2 cellular contexts compared by ENCODE assay signal in the genomic region with DNA sequence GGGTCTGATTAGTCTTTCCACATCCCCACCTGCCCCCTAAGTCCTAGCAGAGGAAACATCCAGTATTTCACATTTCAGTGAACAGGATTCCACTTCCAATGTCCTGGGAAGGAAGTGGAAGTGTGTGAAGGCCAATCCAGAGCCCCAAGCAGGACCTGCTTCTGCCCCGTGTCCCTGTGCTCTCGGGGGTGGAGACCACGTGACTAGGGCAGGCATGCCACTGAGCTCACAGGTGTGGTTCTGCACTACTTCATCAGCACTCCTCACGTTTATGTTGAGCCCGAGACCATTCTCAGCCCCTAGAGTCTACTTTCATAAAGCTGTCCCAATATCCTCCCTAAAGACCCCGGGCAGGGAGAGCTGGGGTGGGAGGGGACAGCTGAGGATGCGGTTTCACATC.
TF ChIP-seq lines count a peak whose summit lies in the region.

No MANE protein-coding gene starts in this region.

TF ChIP-seq in IMR-90, 13 proteins besides CTCF, POLR2A, EP300 and RAD21:
- TF ChIP-seq, protein P1, sequence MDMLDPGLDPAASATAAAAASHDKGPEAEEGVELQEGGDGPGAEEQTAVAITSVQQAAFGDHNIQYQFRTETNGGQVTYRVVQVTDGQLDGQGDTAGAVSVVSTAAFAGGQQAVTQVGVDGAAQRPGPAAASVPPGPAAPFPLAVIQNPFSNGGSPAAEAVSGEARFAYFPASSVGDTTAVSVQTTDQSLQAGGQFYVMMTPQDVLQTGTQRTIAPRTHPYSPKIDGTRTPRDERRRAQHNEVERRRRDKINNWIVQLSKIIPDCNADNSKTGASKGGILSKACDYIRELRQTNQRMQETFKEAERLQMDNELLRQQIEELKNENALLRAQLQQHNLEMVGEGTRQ (IDR thresholded peaks at IDR 0.05; ENCODE audit: low read depth, low read length) = no peak
- no peak for TF ChIP-seq BHLHE40 (IDR thresholded peaks at IDR 0.05; ENCODE audit: low read depth, low read length)
- no peak for TF ChIP-seq CHD1 (IDR thresholded peaks at IDR 0.05; ENCODE audit: low read depth, low read length)
- no peak for TF ChIP-seq RCOR1 (IDR thresholded peaks at IDR 0.05; ENCODE audit: insufficient replicate concordance, low read length)
- TF ChIP-seq, protein P2, sequence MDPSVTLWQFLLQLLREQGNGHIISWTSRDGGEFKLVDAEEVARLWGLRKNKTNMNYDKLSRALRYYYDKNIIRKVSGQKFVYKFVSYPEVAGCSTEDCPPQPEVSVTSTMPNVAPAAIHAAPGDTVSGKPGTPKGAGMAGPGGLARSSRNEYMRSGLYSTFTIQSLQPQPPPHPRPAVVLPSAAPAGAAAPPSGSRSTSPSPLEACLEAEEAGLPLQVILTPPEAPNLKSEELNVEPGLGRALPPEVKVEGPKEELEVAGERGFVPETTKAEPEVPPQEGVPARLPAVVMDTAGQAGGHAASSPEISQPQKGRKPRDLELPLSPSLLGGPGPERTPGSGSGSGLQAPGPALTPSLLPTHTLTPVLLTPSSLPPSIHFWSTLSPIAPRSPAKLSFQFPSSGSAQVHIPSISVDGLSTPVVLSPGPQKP (IDR thresholded peaks at IDR 0.05; ENCODE audit: borderline replicate concordance, low read depth, low read length) = no peak
- no peak for TF ChIP-seq MXI1 (IDR thresholded peaks at IDR 0.05; ENCODE audit: borderline replicate concordance, low read depth, low read length)
- TF ChIP-seq MAZ (IDR thresholded peaks at IDR 0.05; ENCODE audit: borderline replicate concordance, low read depth, low read length) = no peak
- TF ChIP-seq MAFK (IDR thresholded peaks at IDR 0.05; ENCODE audit: low read depth, low read length) = no peak
- no peak for TF ChIP-seq FOS (IDR thresholded peaks at IDR 0.05; ENCODE audit: low read depth, low read length)
- TF ChIP-seq RFX5 (IDR thresholded peaks at IDR 0.05; ENCODE audit: low read depth, low read length) = no peak
- no peak for TF ChIP-seq SMC3 (IDR thresholded peaks at IDR 0.05; ENCODE audit: low read depth, low read length)
- TF ChIP-seq NFE2L2 (IDR thresholded peaks at IDR 0.05; ENCODE audit: low read depth, low read length) = no peak
- no peak for TF ChIP-seq CEBPB (IDR thresholded peaks at IDR 0.05; ENCODE audit: low read depth, low read length)
TF ChIP-seq in IMR-90: peak in this region for 0.

TF ChIP-seq in GM12878, 131 proteins besides CTCF, POLR2A, EP300 and RAD21:
- TF ChIP-seq RFX5 (IDR thresholded peaks at IDR 0.05; ENCODE audit: low read depth, low read length) = no peak
- TF ChIP-seq ZNF384 (IDR thresholded peaks at IDR 0.05; ENCODE audit: borderline replicate concordance, low read depth, low read length) = no peak
- TF ChIP-seq, protein P3, sequence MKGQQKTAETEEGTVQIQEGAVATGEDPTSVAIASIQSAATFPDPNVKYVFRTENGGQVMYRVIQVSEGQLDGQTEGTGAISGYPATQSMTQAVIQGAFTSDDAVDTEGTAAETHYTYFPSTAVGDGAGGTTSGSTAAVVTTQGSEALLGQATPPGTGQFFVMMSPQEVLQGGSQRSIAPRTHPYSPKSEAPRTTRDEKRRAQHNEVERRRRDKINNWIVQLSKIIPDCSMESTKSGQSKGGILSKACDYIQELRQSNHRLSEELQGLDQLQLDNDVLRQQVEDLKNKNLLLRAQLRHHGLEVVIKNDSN (IDR thresholded peaks at IDR 0.05; ENCODE audit: borderline replicate concordance, extremely low read length, insufficient read depth, low read depth, low read length) = peak; percentile 22
